Comparison of ENCODE assay signal across 9 cellular contexts in genomic region chr12:26340649-26341048, GRCh38.
DNase-seq lines count a peak whose midpoint lies in the region; ATAC-seq and TF ChIP-seq lines count a peak whose summit lies in the region.
"Had no signal": no experiment of that assay in that cellular context is flagged by ENCODE, and none has a peak within 500 bp of the region (broad histone marks: within the 10 kb centered on the region; RNA-seq: fewer than 3 reads in every experiment).

No MANE protein-coding gene starts in this region.

- H3K27me3 Mint-ChIP-seq in T-helper 17 cell (no peaks in the 10 kb centered on the region), progenitor cell of endocrine pancreas (no peaks in the 10 kb centered on the region)

- H3K36me3 Mint-ChIP-seq in T-helper 17 cell (ENCODE audit: low read depth) = peaks cover 14% of the 10 kb centered on the region
- H3K36me3 Mint-ChIP-seq in progenitor cell of endocrine pancreas (ENCODE audit: insufficient read depth) = peaks cover 3% of the 10 kb centered on the region

- TF ChIP-seq CTCF in progenitor cell of endocrine pancreas (IDR thresholded peaks at IDR 0.05; ENCODE audit: unreplicated experiment) = no peak

- H3K4me1 Mint-ChIP-seq in T-helper 17 cell = peaks cover 2% of the 10 kb centered on the region
- peaks cover 4% of the 10 kb centered on the region for H3K4me1 Mint-ChIP-seq in progenitor cell of endocrine pancreas (ENCODE audit: low read depth)

- H3K27ac Mint-ChIP-seq in T-helper 17 cell = no peak overlapping the region
- H3K27ac Mint-ChIP-seq in progenitor cell of endocrine pancreas = no peak overlapping the region

- no peaks in the 10 kb centered on the region for H3K9me3 ChIP-seq in T-helper 17 cell (ENCODE audit: control insufficient read depth, low read length, poor library complexity, severe bottlenecking)
- H3K9me3 ChIP-seq: body of pancreas had no signal

- peak; percentile 79 for ATAC-seq in GM18498 (IDR thresholded peaks at IDR 0.05; ENCODE audit: unreplicated experiment)
- peak; percentile 68 for ATAC-seq in HG02623 (IDR thresholded peaks at IDR 0.05; ENCODE audit: unreplicated experiment)
- ATAC-seq in T-helper 17 cell = no peak
- ATAC-seq in GM19397 (IDR thresholded peaks at IDR 0.05; ENCODE audit: unreplicated experiment) = no peak
- ATAC-seq: body of pancreas had no signal

- H3K9me3 Mint-ChIP-seq in progenitor cell of endocrine pancreas (ENCODE audit: low read depth) = no peaks in the 10 kb centered on the region

- H3K4me3 Mint-ChIP-seq in T-helper 17 cell = no peak overlapping the region
- no peak overlapping the region for H3K4me3 Mint-ChIP-seq in progenitor cell of endocrine pancreas (ENCODE audit: low read depth)

- DNase-seq in RPMI7951 (ENCODE audit: low read depth) (peak; percentile 31), mucosa of gallbladder (ENCODE audit: low spot score) (peak; percentile 15), T-helper 17 cell (no peak), NCI-H1694 (lab: John Stamatoyannopoulos, UW) (no peak), progenitor cell of endocrine pancreas (ENCODE audit: low spot score, unreplicated experiment) (no peak)

Comparison
In these comparisons a context has a peak if more than half of its experiments do, and no peak if none do; other contexts are left out.
1. ATAC-seq: peak in GM18498 (single experiment) and HG02623 (single experiment); none in T-helper 17 cell (single experiment) and GM19397 (single experiment).
2. DNase-seq: peak in RPMI7951 (single experiment) and mucosa of gallbladder (single experiment); none in T-helper 17 cell (0 of 3), NCI-H1694 (single experiment) and progenitor cell of endocrine pancreas (single experiment).